8 cellular contexts compared by ENCODE assay signal in genomic region chrX:43559643-43560042, GRCh38.
DNase-seq lines count a peak whose midpoint lies in the region; ATAC-seq, FAIRE-seq and TF ChIP-seq lines count a peak whose summit lies in the region.

No MANE protein-coding gene starts in this region.

- H3K9me3 ChIP-seq in Karpas-422 (ENCODE audit: low read length) = no peaks in the 10 kb centered on the region

- H3K36me3 ChIP-seq in Karpas-422 (ENCODE audit: insufficient read depth, low read length) = no peaks in the 10 kb centered on the region
- H3K36me3 ChIP-seq in bronchial epithelial cell (ENCODE audit: control insufficient read depth, insufficient read depth, low read length) = no peaks in the 10 kb centered on the region

- no TSS peak for BruUV-seq in Calu3 (replicated peaks; lab: Mats Ljungman, UMichigan)

- H3K4me1 ChIP-seq in Karpas-422 (ENCODE audit: low read length) = no peaks in the 10 kb centered on the region

- H4K20me1 ChIP-seq in Karpas-422 (ENCODE audit: insufficient read depth, low read depth, low read length) = no peaks in the 10 kb centered on the region

- no peak overlapping the region for H2AFZ ChIP-seq in Karpas-422 (ENCODE audit: low read length)

- CTCF ChIA-PET in Calu3 (lab: Charles Lee) = interaction anchor here (1.4 kb wide), 1 partner anchor 191 kb away, joined by 11 read pairs; no protein-coding TSS in a partner anchor

- no peak overlapping the region for H3K9ac ChIP-seq in Karpas-422 (ENCODE audit: low read length)

- H3K27me3 Mint-ChIP-seq in Calu3 (ENCODE audit: unreplicated experiment) = no peaks in the 10 kb centered on the region

- H3K27me3 ChIP-seq in Karpas-422 (ENCODE audit: low read length) (no peaks in the 10 kb centered on the region; the same call in 1 of the 2 replicates), bronchial epithelial cell (ENCODE audit: control insufficient read depth, insufficient read depth, low read length) (no peaks in the 10 kb centered on the region)

- no peaks in the 10 kb centered on the region for H3K9me2 ChIP-seq in Karpas-422 (replicated peaks; ENCODE audit: insufficient read depth, low read length)

- H3K79me2 ChIP-seq in Karpas-422 (ENCODE audit: low read length) = no peaks in the 10 kb centered on the region

- DNase-seq in Calu3 (peak; percentile 55), Karpas-422 (peak; percentile 78), SKM-1 treated with dmso at 0.1 percent for 144 hours (lab: John Stamatoyannopoulos, UW; ENCODE audit: unreplicated experiment) (peak; percentile 15), bronchial epithelial cell (ENCODE audit: low read depth) (peak; percentile 42), left colon (peak; percentile 50 to 57)
- DNase-seq in stimulated activated effector memory CD8-positive, alpha-beta T cell treated with anti-CD3 and anti-CD28 coated beads, Interleukin-12 subunit alpha, Interleukin-12 subunit beta, amount 100 ng/mL, for 72 hours (ENCODE audit: low spot score in 2 of 2) = peak; percentile 7 to 52

- no peak overlapping the region for H3K4me2 ChIP-seq in Karpas-422 (ENCODE audit: low read depth, low read length, poor library complexity, severe bottlenecking)

- H3K9me3 Mint-ChIP-seq in Calu3 (ENCODE audit: low read depth, unreplicated experiment) = no peaks in the 10 kb centered on the region
- no peaks in the 10 kb centered on the region for H3K9me3 Mint-ChIP-seq in stimulated activated effector memory CD8-positive, alpha-beta T cell treated with anti-CD3 and anti-CD28 coated beads, Interleukin-12 subunit alpha, Interleukin-12 subunit beta, amount 100 ng/mL, for 72 hours

- no peak for FAIRE-seq in bronchial epithelial cell (lab: Jason Lieb, UNC)

- H3K27ac Mint-ChIP-seq in Calu3 (ENCODE audit: unreplicated experiment) = no peak overlapping the region
- H3K27ac Mint-ChIP-seq in stimulated activated effector memory CD8-positive, alpha-beta T cell treated with anti-CD3 and anti-CD28 coated beads, Interleukin-12 subunit alpha, Interleukin-12 subunit beta, amount 100 ng/mL, for 72 hours = no peak overlapping the region

- intact Hi-C loops in Calu3 (cut with micrococcal nuclease; ENCODE audit: unreplicated experiment) (loop anchor here (1.0 to 5.0 kb wide), 3 partner anchors 98 to 378 kb away; partner anchors contain the start of gene MAOA), left colon (cut with DNase I, micrococcal nuclease) (loop anchor here in 1 of 2 donors (2.0 to 10.0 kb wide), 2 partner anchors 191 to 1775 kb away; no protein-coding TSS in a partner anchor)

- H3K36me3 Mint-ChIP-seq in Calu3 (ENCODE audit: insufficient read depth, unreplicated experiment) = no peaks in the 10 kb centered on the region
- no peaks in the 10 kb centered on the region for H3K36me3 Mint-ChIP-seq in stimulated activated effector memory CD8-positive, alpha-beta T cell treated with anti-CD3 and anti-CD28 coated beads, Interleukin-12 subunit alpha, Interleukin-12 subunit beta, amount 100 ng/mL, for 72 hours

- H3K4me3 Mint-ChIP-seq in Calu3 (ENCODE audit: low read depth, unreplicated experiment) = no peak overlapping the region
- no peak overlapping the region for H3K4me3 Mint-ChIP-seq in stimulated activated effector memory CD8-positive, alpha-beta T cell treated with anti-CD3 and anti-CD28 coated beads, Interleukin-12 subunit alpha, Interleukin-12 subunit beta, amount 100 ng/mL, for 72 hours

- H3K27ac ChIP-seq in Karpas-422 (ENCODE audit: low read length) = no peak overlapping the region

- H3K4me3 ChIP-seq in Karpas-422 (ENCODE audit: low read length) = no peak overlapping the region
- H3K4me3 ChIP-seq in bronchial epithelial cell (ENCODE audit: low read depth, low read length) = no peak overlapping the region

- peak; percentile 32 for TF ChIP-seq CTCF in Calu3 (IDR thresholded peaks at IDR 0.05; ENCODE audit: unreplicated experiment)
- TF ChIP-seq CTCF in bronchial epithelial cell (IDR thresholded peaks at IDR 0.05; ENCODE audit: insufficient read depth, low read length, severe bottlenecking) = peak; percentile 67

- ATAC-seq in left colon (peak; percentile 61), GM18861 (IDR thresholded peaks at IDR 0.05; ENCODE audit: unreplicated experiment) (no peak), HG02571 (IDR thresholded peaks at IDR 0.05; ENCODE audit: unreplicated experiment) (no peak)
- no peak for ATAC-seq in stimulated activated effector memory CD8-positive, alpha-beta T cell treated with anti-CD3 and anti-CD28 coated beads, Interleukin-12 subunit alpha, Interleukin-12 subunit beta, amount 100 ng/mL, for 72 hours

- peaks cover under 1% of the 10 kb centered on the region for H3K4me1 Mint-ChIP-seq in Calu3 (ENCODE audit: low read depth, unreplicated experiment)
- H3K4me1 Mint-ChIP-seq in stimulated activated effector memory CD8-positive, alpha-beta T cell treated with anti-CD3 and anti-CD28 coated beads, Interleukin-12 subunit alpha, Interleukin-12 subunit beta, amount 100 ng/mL, for 72 hours = no peaks in the 10 kb centered on the region

Comparison
In these comparisons a context has a peak if more than half of its experiments do, and no peak if none do; other contexts are left out.
1. DNase-seq: peak in every context shown above with its lines; median percentile 78 in Karpas-422; 55 in Calu3; 54 in left colon; 42 in bronchial epithelial cell; 30 in stimulated activated effector memory CD8-positive, alpha-beta T cell treated with anti-CD3 and anti-CD28 coated beads, Interleukin-12 subunit alpha, Interleukin-12 subunit beta, amount 100 ng/mL, for 72 hours; 15 in SKM-1 treated with dmso at 0.1 percent for 144 hours.